In genomic region chr6:75201901-75202672, GRCh38 we compare ENCODE assay signal across 8 cellular contexts. TPM values are rescaled to one million over a fixed set of nuclear protein-coding genes. Genes with fewer than 3 reads are reported as not detected.
A peak's percentile ranks its signal among the peaks of the same experiment; 100 is the strongest.
DNase-seq lines count a peak whose midpoint lies in the region; ATAC-seq, FAIRE-seq and TF ChIP-seq lines count a peak whose summit lies in the region.

No MANE protein-coding gene starts in this region.

- WGBS in gastroesophageal sphincter (ENCODE audit: low coverage in 1 of 2), 2 donors: 15 to 37% methylated on average over 4 to 8 of the region's 46 CpGs

- H3K4me1 ChIP-seq in gastroesophageal sphincter: peaks cover 3 to 90% (median 3%) of the 10 kb centered on the region in 3 donors

- FAIRE-seq in H54 (lab: Jason Lieb, UNC): no peak

- intact Hi-C loops in posterior vena cava (cut with DNase I): loop anchor here (2.0 to 10.0 kb wide), 7 partner anchors 103 to 1467 kb away; no protein-coding TSS in a partner anchor

- peak overlapping the region; percentile 79 to 96 (median 94) for H3K27ac ChIP-seq in gastroesophageal sphincter

- peak overlapping the region; percentile 16 to 54 for H3K4me3 ChIP-seq in gastroesophageal sphincter

- H3K36me3 ChIP-seq in gastroesophageal sphincter: no peaks in the 10 kb centered on the region

- DNase-seq in NCI-H69 (lab: John Stamatoyannopoulos, UW) (peak; percentile 81), posterior vena cava (ENCODE audit: low spot score) (peak; percentile 90), H54 (ENCODE audit: insufficient read length, low spot score) (no peak), AG08396 (ENCODE audit: low spot score) (no peak)
- no peak for DNase-seq in activated CD4-positive, CD25-positive, alpha-beta regulatory T cell (lab: John Stamatoyannopoulos, UW)
- no peak for DNase-seq in stimulated activated CD8-positive, alpha-beta memory T cell treated with anti-CD3 and anti-CD28 coated beads, Interleukin-4, amount 100 ng/mL, for 48 hours

- peaks cover 16% of the 10 kb centered on the region for H3K27me3 ChIP-seq in gastroesophageal sphincter

- ATAC-seq in gastroesophageal sphincter: peak; percentile 18

- H3K9me3 ChIP-seq in gastroesophageal sphincter: no peaks in the 10 kb centered on the region

- TF ChIP-seq POLR2A in gastroesophageal sphincter (IDR thresholded peaks at IDR 0.05) (no peak), H54 (IDR thresholded peaks at IDR 0.05; ENCODE audit: low read depth, low read length) (no peak)

- TF ChIP-seq EP300 in gastroesophageal sphincter (IDR thresholded peaks at IDR 0.05): no peak

- TF ChIP-seq CTCF in GM12874 (IDR thresholded peaks at IDR 0.05; ENCODE audit: insufficient read depth, low read depth, low read length): 0 out of 2 replicates have a peak, but pooled peaks have one; percentile 3
- peak in 1 of 4 experiments; percentile 30 for TF ChIP-seq CTCF in gastroesophageal sphincter (IDR thresholded peaks at IDR 0.05)

RNA-seq across cellular contexts. Expression of gene COL12A1, which starts 3.8 kb away (rescaled TPM):
- total RNA-seq in gastroesophageal sphincter (100 to 1,000 TPM; 101 to 560 (median 237) TPM), posterior vena cava (100 to 1,000 TPM; 219 to 222 TPM)

RNA-seq across cellular contexts. Expression of gene COX7A2, which starts 41.5 kb away (rescaled TPM):
- total RNA-seq in gastroesophageal sphincter: 100 to 1,000 TPM; 148 to 764 (median 376) TPM
- total RNA-seq in posterior vena cava: 100 to 1,000 TPM; 408 to 448 TPM

Comparison
In these comparisons a context has a peak if more than half of its experiments do, and no peak if none do; other contexts are left out.
1. DNase-seq: peak in NCI-H69 (single experiment) and posterior vena cava (single experiment); none in H54 (single experiment), AG08396 (single experiment), activated CD4-positive, CD25-positive, alpha-beta regulatory T cell (0 of 4) and stimulated activated CD8-positive, alpha-beta memory T cell treated with anti-CD3 and anti-CD28 coated beads, Interleukin-4, amount 100 ng/mL, for 48 hours (single experiment).